11 cellular contexts compared by ENCODE assay signal in the genomic region with DNA sequence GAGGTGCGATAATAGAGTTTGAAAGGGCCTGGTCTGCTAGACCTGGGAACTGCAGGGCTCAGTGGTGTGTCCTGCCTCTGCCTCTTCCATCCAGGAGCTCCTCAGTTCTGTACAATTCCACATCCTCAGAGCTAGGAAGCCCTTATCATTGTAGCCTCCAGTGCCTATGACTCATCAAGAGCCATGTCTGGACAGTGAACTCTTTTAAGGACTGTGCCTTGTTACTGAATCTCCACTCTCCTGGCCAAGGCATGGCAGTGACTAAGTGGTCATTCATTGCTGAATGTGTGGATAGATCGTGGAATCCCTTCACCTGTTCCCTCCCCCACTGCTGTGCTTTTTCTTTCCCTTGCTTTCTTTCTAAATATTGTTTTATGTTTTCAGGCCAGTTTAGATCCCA. TPM values are rescaled to one million over a fixed set of nuclear protein-coding genes. Genes with fewer than 3 reads are reported as not detected.
DNase-seq lines count a peak whose midpoint lies in the region; ATAC-seq, FAIRE-seq and TF ChIP-seq lines count a peak whose summit lies in the region.
"Had no signal": no experiment of that assay in that cellular context is flagged by ENCODE, and none has a peak within 500 bp of the region (broad histone marks: within the 10 kb centered on the region; RNA-seq: fewer than 3 reads in every experiment).

No MANE protein-coding gene starts in this region.

- H3K9ac ChIP-seq in keratinocyte (ENCODE audit: control insufficient read depth, extremely low read depth, insufficient read depth, low read length), result no peak overlapping the region

- no peak for TF ChIP-seq CTCF in keratinocyte (optimal IDR thresholded peaks at IDR 0.05 in 1 of 3, IDR thresholded peaks at IDR 0.05 in 1 of 3, conservative IDR thresholded peaks at IDR 0.05 in 1 of 3; ENCODE audit: extremely low read depth in 1 of 3, insufficient read depth in 2 of 3, low read length in 3 of 3)

- H3K9me1 ChIP-seq in keratinocyte (ENCODE audit: control insufficient read depth, extremely low read depth, insufficient read depth, low read length), result no peaks in the 10 kb centered on the region

- no peaks in the 10 kb centered on the region for H3K36me3 ChIP-seq in keratinocyte (ENCODE audit: control insufficient read depth in 2 of 2, extremely low read depth in 1 of 2, insufficient read depth in 2 of 2, low read length in 2 of 2)
- H3K36me3 ChIP-seq: prostate gland had no signal

- FAIRE-seq in keratinocyte (lab: Jason Lieb, UNC), result peak; percentile 77

- peak overlapping the region; percentile 30 for H3K4me2 ChIP-seq in keratinocyte (ENCODE audit: control insufficient read depth, extremely low read depth, insufficient read depth, low read depth, low read length)

- no peak for ATAC-seq in GM18867 (IDR thresholded peaks at IDR 0.05; ENCODE audit: unreplicated experiment)
- no peak for ATAC-seq in HG02763 (IDR thresholded peaks at IDR 0.05; ENCODE audit: unreplicated experiment)

- H3K4me3 ChIP-seq in keratinocyte (ENCODE audit: control insufficient read depth in 2 of 3, extremely low read depth in 1 of 3, insufficient read depth in 2 of 3, low read depth in 1 of 3, low read length in 3 of 3), result no peak overlapping the region
- H3K4me3 ChIP-seq: prostate gland had no signal

- no peaks in the 10 kb centered on the region for H3K27me3 ChIP-seq in keratinocyte (ENCODE audit: control insufficient read depth, extremely low read depth, insufficient read depth, low read length)

- H4K20me1 ChIP-seq in keratinocyte (ENCODE audit: control insufficient read depth, extremely low read depth, insufficient read depth, low read length), result no peaks in the 10 kb centered on the region

- dilution Hi-C loops in keratinocyte (cut with MboI; ENCODE audit: extremely low pct_ligation_motif_present, low sequenced_read_pairs), result no loop called here

- H2AFZ ChIP-seq in keratinocyte (ENCODE audit: control insufficient read depth, low read length), result no peak overlapping the region

- H3K4me1 ChIP-seq in keratinocyte (ENCODE audit: control insufficient read depth, extremely low read depth, insufficient read depth, low read length), result peaks cover 6% of the 10 kb centered on the region
- H3K4me1 ChIP-seq: prostate gland had no signal

- DNase-seq in A172 (ENCODE audit: low spot score) (peak; percentile 94), HuH-7 (ENCODE audit: low spot score) (peak; percentile 36), caudate nucleus (lab: John Stamatoyannopoulos, UW) (no peak), keratinocyte (ENCODE audit: low read depth, low spot score) (no peak), MV-4-11 (lab: John Stamatoyannopoulos, UW) (no peak)
- no peak for DNase-seq in stimulated activated CD4-positive, alpha-beta T cell treated with anti-CD3 and anti-CD28 coated beads, Interleukin-12 subunit alpha, Interleukin-12 subunit beta, amount 100 ng/mL, for 4 hours
- DNase-seq: activated CD4-positive, alpha-beta memory T cell treated with anti-CD3 and anti-CD28 coated beads, Interleukin-2, amount 10 ng/mL, durations not matched to agents 7 days and 5 days; NCI-H1694 treated with DMSO at 0.1 percent for 48 hours had no signal

- H3K9me3 ChIP-seq in keratinocyte (ENCODE audit: control insufficient read depth, low read depth, low read length), result no peaks in the 10 kb centered on the region
- H3K9me3 ChIP-seq: prostate gland had no signal

- no peaks in the 10 kb centered on the region for H3K79me2 ChIP-seq in keratinocyte (ENCODE audit: control insufficient read depth, insufficient read depth, low read length)

- H3K27ac ChIP-seq in caudate nucleus (ENCODE audit: low read depth, low read length) (peak overlapping the region; percentile 65), keratinocyte (ENCODE audit: control insufficient read depth, insufficient read depth, low read length) (no peak overlapping the region)
- H3K27ac ChIP-seq: prostate gland had no signal

RNA-seq across cellular contexts. Expression of gene TIMP4, which starts 2.9 kb away (rescaled TPM):
- 6.1 and 8.6 TPM in 2 replicates for total RNA-seq in A172 (2014; rRNA removed; shearing (Covaris generic))
- polyA plus RNA-seq in keratinocyte, result 0.07 to 0.18 TPM (median 0.09 TPM) in 3 replicates
- not detected for polyA plus RNA-seq in keratinocyte (2011; ENCODE audit: low read depth)
- 0.10 and 0.14 TPM in 2 replicates for polyA plus RNA-seq in keratinocyte (2011; cell fraction: cytosol; rRNA removed)
- polyA plus RNA-seq in keratinocyte (2011; cell fraction: nucleus; rRNA removed), result not detected in 2 replicates
- polyA plus RNA-seq in keratinocyte (2012; ENCODE audit: low replicate concordance), result not detected in 2 replicates
- polyA minus RNA-seq in keratinocyte, result 0.42 to 0.66 TPM in 2 of 3 replicates, not detected in the other
- polyA minus RNA-seq in keratinocyte (2011; cell fraction: cytosol; rRNA and poly(A)+ RNA removed), result not detected
- polyA minus RNA-seq in keratinocyte (2011; cell fraction: nucleus; rRNA and poly(A)+ RNA removed), result not detected in 2 replicates
- total RNA-seq: activated CD4-positive, alpha-beta memory T cell treated with anti-CD3 and anti-CD28 coated beads, Interleukin-2, amount 10 ng/mL, durations not matched to agents 7 days and 5 days had no signal

Comparison
In these comparisons a context has a peak if more than half of its experiments do, and no peak if none do; other contexts are left out.
1. DNase-seq: peak in A172 (single experiment) and HuH-7 (single experiment); none in caudate nucleus (0 of 61), keratinocyte (single experiment), MV-4-11 (single experiment) and stimulated activated CD4-positive, alpha-beta T cell treated with anti-CD3 and anti-CD28 coated beads, Interleukin-12 subunit alpha, Interleukin-12 subunit beta, amount 100 ng/mL, for 4 hours (single experiment).